Comparison of ENCODE assay signal across 1 cellular context in the genomic region with DNA sequence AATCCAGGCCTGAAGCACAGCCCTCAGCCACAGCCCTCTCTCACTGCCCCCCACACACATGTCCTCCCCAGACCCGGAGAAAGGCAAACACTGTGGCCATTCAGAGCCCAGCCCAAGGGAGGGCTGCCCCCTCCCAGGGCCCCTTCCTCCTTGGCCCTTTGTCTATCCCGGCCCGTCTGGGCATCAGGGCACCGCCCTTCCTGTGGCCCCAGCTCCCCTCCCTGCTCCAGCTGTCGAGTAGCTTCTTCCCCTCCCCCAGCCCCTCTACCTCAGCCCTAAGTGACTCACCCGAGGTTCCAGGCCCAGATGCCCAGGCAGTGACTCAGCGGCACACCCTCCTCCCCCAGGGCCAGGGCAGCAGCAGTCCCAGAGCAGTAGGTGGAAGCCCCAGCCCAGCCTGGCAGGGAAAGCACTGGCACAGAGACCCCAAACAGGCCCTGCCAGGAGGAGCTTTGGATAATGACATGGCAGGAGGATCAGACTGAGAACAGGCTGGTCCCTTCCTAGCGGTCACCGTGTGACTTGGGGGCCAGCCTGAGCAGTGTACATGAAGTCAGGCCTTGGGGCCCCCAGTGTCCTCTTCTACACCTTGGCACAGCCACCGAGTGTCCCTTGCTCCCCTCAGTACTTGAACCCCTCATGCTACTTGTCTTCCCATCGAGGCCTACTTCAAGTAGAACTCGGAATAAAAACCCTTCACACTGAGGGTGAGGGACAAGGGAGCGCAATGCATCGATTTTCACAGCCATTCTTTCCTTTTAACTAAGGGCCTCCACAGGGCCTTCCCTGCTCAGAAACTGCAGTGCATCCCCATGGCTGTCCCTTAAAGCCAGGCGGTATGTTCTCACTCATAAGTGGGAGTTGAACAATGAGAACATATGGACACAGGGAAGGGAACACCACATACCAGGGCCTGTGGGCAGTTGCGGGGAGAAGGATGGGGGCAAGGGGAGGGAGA.
TF ChIP-seq lines count a peak whose summit lies in the region.

No MANE protein-coding gene starts in this region.

TF ChIP-seq in HepG2, 621 proteins besides CTCF, POLR2A, EP300 and RAD21 (continued from another document and continues in another):
- TF ChIP-seq STAT6 (CRISPR knock-in tag; IDR thresholded peaks at IDR 0.05; ENCODE audit: borderline replicate concordance), result no peak
- TF ChIP-seq NR3C1 (CRISPR knock-in tag; IDR thresholded peaks at IDR 0.05), result no peak
- TF ChIP-seq, protein P1, sequence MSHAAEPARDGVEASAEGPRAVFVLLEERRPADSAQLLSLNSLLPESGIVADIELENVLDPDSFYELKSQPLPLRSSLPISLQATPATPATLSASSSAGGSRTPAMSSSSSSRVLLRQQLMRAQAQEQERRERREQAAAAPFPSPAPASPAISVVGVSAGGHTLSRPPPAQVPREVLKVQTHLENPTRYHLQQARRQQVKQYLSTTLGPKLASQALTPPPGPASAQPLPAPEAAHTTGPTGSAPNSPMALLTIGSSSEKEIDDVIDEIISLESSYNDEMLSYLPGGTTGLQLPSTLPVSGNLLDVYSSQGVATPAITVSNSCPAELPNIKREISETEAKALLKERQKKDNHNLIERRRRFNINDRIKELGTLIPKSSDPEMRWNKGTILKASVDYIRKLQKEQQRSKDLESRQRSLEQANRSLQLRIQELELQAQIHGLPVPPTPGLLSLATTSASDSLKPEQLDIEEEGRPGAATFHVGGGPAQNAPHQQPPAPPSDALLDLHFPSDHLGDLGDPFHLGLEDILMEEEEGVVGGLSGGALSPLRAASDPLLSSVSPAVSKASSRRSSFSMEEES (CRISPR knock-in tag; IDR thresholded peaks at IDR 0.05), result no peak
- TF ChIP-seq ZNF383 (CRISPR knock-in tag; IDR thresholded peaks at IDR 0.05; ENCODE audit: borderline replicate concordance), result no peak
- TF ChIP-seq THAP7 (CRISPR knock-in tag; IDR thresholded peaks at IDR 0.05), result no peak
- TF ChIP-seq SOX6 (IDR thresholded peaks at IDR 0.05), result no peak
- peak; percentile 75 for TF ChIP-seq SOX6 (CRISPR knock-in tag; IDR thresholded peaks at IDR 0.05)
- TF ChIP-seq ZNF616 (CRISPR knock-in tag; IDR thresholded peaks at IDR 0.05; ENCODE audit: low read depth), result no peak
- TF ChIP-seq ZNF781 (CRISPR knock-in tag; IDR thresholded peaks at IDR 0.05; ENCODE audit: borderline replicate concordance, not compliant biosample characterization), result no peak
- TF ChIP-seq, protein P2, sequence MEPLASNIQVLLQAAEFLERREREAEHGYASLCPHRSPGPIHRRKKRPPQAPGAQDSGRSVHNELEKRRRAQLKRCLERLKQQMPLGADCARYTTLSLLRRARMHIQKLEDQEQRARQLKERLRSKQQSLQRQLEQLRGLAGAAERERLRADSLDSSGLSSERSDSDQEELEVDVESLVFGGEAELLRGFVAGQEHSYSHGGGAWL (CRISPR knock-in tag; IDR thresholded peaks at IDR 0.05), result no peak
- TF ChIP-seq GFI1 (CRISPR knock-in tag; IDR thresholded peaks at IDR 0.05; ENCODE audit: borderline replicate concordance), result no peak
- TF ChIP-seq ZNF672 (CRISPR knock-in tag; IDR thresholded peaks at IDR 0.05), result no peak
- TF ChIP-seq YEATS4 (CRISPR knock-in tag; IDR thresholded peaks at IDR 0.05; ENCODE audit: borderline replicate concordance), result no peak
- peak; percentile 32 for TF ChIP-seq XRCC5 (optimal IDR thresholded peaks at IDR 0.05; ENCODE audit: low read length)
- TF ChIP-seq NR2F6 (IDR thresholded peaks at IDR 0.05), result no peak
- peak; percentile 41 for TF ChIP-seq NR2F6 (CRISPR knock-in tag; IDR thresholded peaks at IDR 0.05)
- TF ChIP-seq KDM6A (CRISPR knock-in tag; IDR thresholded peaks at IDR 0.05; ENCODE audit: low read depth), result peak; percentile 46; the same call in 1 of the 2 replicates
- TF ChIP-seq GATAD1 (CRISPR knock-in tag; IDR thresholded peaks at IDR 0.05), result no peak
- TF ChIP-seq ZNF253 (CRISPR knock-in tag; IDR thresholded peaks at IDR 0.05; ENCODE audit: borderline replicate concordance), result no peak
- no peak for TF ChIP-seq HOXA5 (CRISPR knock-in tag; IDR thresholded peaks at IDR 0.05)
- no peak for TF ChIP-seq ZNF142 (CRISPR knock-in tag; IDR thresholded peaks at IDR 0.05)
- TF ChIP-seq, protein P3, sequence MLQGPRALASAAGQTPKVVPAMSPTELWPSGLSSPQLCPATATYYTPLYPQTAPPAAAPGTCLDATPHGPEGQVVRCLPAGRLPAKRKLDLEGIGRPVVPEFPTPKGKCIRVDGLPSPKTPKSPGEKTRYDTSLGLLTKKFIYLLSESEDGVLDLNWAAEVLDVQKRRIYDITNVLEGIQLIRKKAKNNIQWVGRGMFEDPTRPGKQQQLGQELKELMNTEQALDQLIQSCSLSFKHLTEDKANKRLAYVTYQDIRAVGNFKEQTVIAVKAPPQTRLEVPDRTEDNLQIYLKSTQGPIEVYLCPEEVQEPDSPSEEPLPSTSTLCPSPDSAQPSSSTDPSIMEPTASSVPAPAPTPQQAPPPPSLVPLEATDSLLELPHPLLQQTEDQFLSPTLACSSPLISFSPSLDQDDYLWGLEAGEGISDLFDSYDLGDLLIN (CRISPR knock-in tag; IDR thresholded peaks at IDR 0.05; ENCODE audit: borderline replicate concordance), result no peak
- no peak for TF ChIP-seq ZNF543 (CRISPR knock-in tag; IDR thresholded peaks at IDR 0.05)
- no peak for TF ChIP-seq ZNF354B (CRISPR knock-in tag; IDR thresholded peaks at IDR 0.05)
- TF ChIP-seq ZNF34 (CRISPR knock-in tag; IDR thresholded peaks at IDR 0.05; ENCODE audit: borderline replicate concordance), result no peak
- no peak for TF ChIP-seq HOXA3 (CRISPR knock-in tag; IDR thresholded peaks at IDR 0.05)
- TF ChIP-seq, protein P4, sequence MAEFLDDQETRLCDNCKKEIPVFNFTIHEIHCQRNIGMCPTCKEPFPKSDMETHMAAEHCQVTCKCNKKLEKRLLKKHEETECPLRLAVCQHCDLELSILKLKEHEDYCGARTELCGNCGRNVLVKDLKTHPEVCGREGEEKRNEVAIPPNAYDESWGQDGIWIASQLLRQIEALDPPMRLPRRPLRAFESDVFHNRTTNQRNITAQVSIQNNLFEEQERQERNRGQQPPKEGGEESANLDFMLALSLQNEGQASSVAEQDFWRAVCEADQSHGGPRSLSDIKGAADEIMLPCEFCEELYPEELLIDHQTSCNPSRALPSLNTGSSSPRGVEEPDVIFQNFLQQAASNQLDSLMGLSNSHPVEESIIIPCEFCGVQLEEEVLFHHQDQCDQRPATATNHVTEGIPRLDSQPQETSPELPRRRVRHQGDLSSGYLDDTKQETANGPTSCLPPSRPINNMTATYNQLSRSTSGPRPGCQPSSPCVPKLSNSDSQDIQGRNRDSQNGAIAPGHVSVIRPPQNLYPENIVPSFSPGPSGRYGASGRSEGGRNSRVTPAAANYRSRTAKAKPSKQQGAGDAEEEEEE (CRISPR knock-in tag; IDR thresholded peaks at IDR 0.05; ENCODE audit: borderline replicate concordance), result no peak
- TF ChIP-seq ZNF720 (CRISPR knock-in tag; IDR thresholded peaks at IDR 0.05), result no peak
- no peak for TF ChIP-seq ZFP36L2 (CRISPR knock-in tag; IDR thresholded peaks at IDR 0.05)
- TF ChIP-seq, protein P5, sequence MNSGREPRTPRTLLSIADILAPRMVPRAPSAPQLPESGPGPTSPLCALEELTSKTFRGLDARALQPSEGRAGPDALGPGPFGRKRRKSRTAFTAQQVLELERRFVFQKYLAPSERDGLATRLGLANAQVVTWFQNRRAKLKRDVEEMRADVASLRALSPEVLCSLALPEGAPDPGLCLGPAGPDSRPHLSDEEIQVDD (CRISPR knock-in tag; IDR thresholded peaks at IDR 0.05; ENCODE audit: borderline replicate concordance), result no peak
- no peak for TF ChIP-seq KAT8 (CRISPR knock-in tag; IDR thresholded peaks at IDR 0.05)
- TF ChIP-seq ZBTB7B (CRISPR knock-in tag; IDR thresholded peaks at IDR 0.05), result peak; percentile 20; the same call in 1 of the 2 replicates
- peak; percentile 68 for TF ChIP-seq RARA (CRISPR knock-in tag; IDR thresholded peaks at IDR 0.05)
- TF ChIP-seq, protein P6, sequence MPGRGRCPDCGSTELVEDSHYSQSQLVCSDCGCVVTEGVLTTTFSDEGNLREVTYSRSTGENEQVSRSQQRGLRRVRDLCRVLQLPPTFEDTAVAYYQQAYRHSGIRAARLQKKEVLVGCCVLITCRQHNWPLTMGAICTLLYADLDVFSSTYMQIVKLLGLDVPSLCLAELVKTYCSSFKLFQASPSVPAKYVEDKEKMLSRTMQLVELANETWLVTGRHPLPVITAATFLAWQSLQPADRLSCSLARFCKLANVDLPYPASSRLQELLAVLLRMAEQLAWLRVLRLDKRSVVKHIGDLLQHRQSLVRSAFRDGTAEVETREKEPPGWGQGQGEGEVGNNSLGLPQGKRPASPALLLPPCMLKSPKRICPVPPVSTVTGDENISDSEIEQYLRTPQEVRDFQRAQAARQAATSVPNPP (CRISPR knock-in tag; IDR thresholded peaks at IDR 0.05), result no peak
- TF ChIP-seq, protein P7, sequence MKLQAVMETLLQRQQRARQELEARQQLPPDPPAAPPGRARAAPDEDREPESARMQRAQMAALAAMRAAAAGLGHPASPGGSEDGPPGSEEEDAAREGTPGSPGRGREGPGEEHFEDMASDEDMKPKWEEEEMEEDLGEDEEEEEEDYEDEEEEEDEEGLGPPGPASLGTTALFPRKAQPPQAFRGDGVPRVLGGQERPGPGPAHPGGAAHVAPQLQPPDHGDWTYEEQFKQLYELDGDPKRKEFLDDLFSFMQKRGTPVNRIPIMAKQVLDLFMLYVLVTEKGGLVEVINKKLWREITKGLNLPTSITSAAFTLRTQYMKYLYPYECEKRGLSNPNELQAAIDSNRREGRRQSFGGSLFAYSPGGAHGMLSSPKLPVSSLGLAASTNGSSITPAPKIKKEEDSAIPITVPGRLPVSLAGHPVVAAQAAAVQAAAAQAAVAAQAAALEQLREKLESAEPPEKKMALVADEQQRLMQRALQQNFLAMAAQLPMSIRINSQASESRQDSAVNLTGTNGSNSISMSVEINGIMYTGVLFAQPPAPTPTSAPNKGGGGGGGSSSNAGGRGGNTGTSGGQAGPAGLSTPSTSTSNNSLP (IDR thresholded peaks at IDR 0.05; ENCODE audit: low read depth, low read length), result no peak
- no peak for TF ChIP-seq RBM22 (optimal IDR thresholded peaks at IDR 0.05; ENCODE audit: low read length)
- TF ChIP-seq RORA (CRISPR knock-in tag; IDR thresholded peaks at IDR 0.05), result no peak
- TF ChIP-seq, protein P8, sequence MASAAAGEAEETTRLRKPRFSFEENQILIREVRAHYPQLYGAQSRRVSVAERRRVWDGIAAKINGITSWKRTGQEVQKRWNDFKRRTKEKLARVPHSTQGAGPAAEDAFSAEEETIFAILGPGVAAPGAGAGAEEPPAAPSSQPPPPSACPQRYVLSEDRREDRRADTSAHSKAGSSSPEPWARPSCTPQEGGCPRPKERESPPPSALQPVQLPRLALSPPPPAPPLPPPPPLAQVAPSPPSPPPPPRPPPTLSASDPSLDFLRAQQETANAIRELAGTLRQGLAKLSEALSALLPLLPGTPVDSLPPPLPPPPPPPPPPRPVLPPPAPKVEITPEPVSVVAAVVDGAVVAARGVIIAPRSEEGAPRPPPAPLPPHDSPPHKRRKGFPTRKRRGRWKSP (CRISPR knock-in tag; IDR thresholded peaks at IDR 0.05), result no peak
